In genomic region chr11:44727373-44728084, GRCh38 we compare ENCODE assay signal across 8 cellular contexts. TPM values are rescaled to one million over a fixed set of nuclear protein-coding genes. Genes with fewer than 3 reads are reported as not detected.
DNase-seq lines count a peak whose midpoint lies in the region; ATAC-seq and TF ChIP-seq lines count a peak whose summit lies in the region.

No MANE protein-coding gene starts in this region.

- TF ChIP-seq CTCF in liver (IDR thresholded peaks at IDR 0.05; ENCODE audit: low read depth, low read length, missing input control): peak; percentile 71

- 2% methylated on average over 58 of the region's 58 CpGs for WGBS in liver

- no peaks in the 10 kb centered on the region for H3K9me3 ChIP-seq in liver (ENCODE audit: control insufficient read depth in 4 of 4, low read length in 3 of 4)

- H3K9ac ChIP-seq in liver (ENCODE audit: low read depth in 1 of 2, low read length in 2 of 2): no peak overlapping the region

- no peak overlapping the region for H3K27ac ChIP-seq in liver (ENCODE audit: low read depth in 1 of 2, low read length in 2 of 2)

- CTCF ChIA-PET in activated CD4-positive, alpha-beta T cell treated with anti-CD3 and anti-CD28 coated beads, Interleukin-2, amount 10 ng/mL, durations not matched to agents 7 days and 5 days (lab: Charles Lee): interaction anchor here (0.6 kb wide), 1 partner anchor 48 kb away, joined by 6 read pairs; no protein-coding TSS in a partner anchor

- H3K36me3 Mint-ChIP-seq in activated CD4-positive, alpha-beta T cell treated with anti-CD3 and anti-CD28 coated beads, Interleukin-2, amount 10 ng/mL, durations not matched to agents 7 days and 5 days (ENCODE audit: low read depth): no peaks in the 10 kb centered on the region

- POLR2A ChIA-PET in activated CD4-positive, alpha-beta T cell treated with anti-CD3 and anti-CD28 coated beads, Interleukin-2, amount 10 ng/mL, durations not matched to agents 7 days and 5 days (lab: Charles Lee): no interaction called here

- ATAC-seq in HG02623 (IDR thresholded peaks at IDR 0.05; ENCODE audit: unreplicated experiment) (peak; percentile 54), HG03159 (IDR thresholded peaks at IDR 0.05; ENCODE audit: unreplicated experiment) (no peak)

- H3K4me3 ChIP-seq in liver (ENCODE audit: low read depth in 1 of 3, low read length in 3 of 3): peak overlapping the region in 2 of 3 donors; percentile 21 to 55

- H3K4me3 Mint-ChIP-seq in activated CD4-positive, alpha-beta T cell treated with anti-CD3 and anti-CD28 coated beads, Interleukin-2, amount 10 ng/mL, durations not matched to agents 7 days and 5 days: peak overlapping the region; percentile 76

- TF ChIP-seq RAD21 in liver (IDR thresholded peaks at IDR 0.05): peak; percentile 72 to 80

- H3K4me1 Mint-ChIP-seq in activated CD4-positive, alpha-beta T cell treated with anti-CD3 and anti-CD28 coated beads, Interleukin-2, amount 10 ng/mL, durations not matched to agents 7 days and 5 days: peaks cover 29% of the 10 kb centered on the region

- DNase-seq in GDM1 (lab: John Stamatoyannopoulos, UW) (peak; percentile 46), NCI-H2196 (lab: John Stamatoyannopoulos, UW; ENCODE audit: unreplicated experiment) (peak; percentile 70), dedifferentiated amniotic fluid mesenchymal stem cell (ENCODE audit: extremely low spot score) (peak; percentile 46)
- peak; percentile 66 for DNase-seq in activated CD4-positive, alpha-beta T cell treated with anti-CD3 and anti-CD28 coated beads, Interleukin-2, amount 10 ng/mL, durations not matched to agents 7 days and 5 days
- peak; percentile 70 for DNase-seq in stimulated activated CD4-positive, alpha-beta T cell treated with anti-CD3 and anti-CD28 coated beads, Interleukin-2, amount 100 ng/mL, for 4 hours (ENCODE audit: low read depth)

- peaks cover 0 to 7% (median 0%) of the 10 kb centered on the region in 4 donors for H3K27me3 ChIP-seq in liver (ENCODE audit: control insufficient read depth in 4 of 4, insufficient read depth in 4 of 4, low read length in 3 of 4)

- H3K27ac Mint-ChIP-seq in activated CD4-positive, alpha-beta T cell treated with anti-CD3 and anti-CD28 coated beads, Interleukin-2, amount 10 ng/mL, durations not matched to agents 7 days and 5 days: peak overlapping the region; percentile 81

- H3K27me3 Mint-ChIP-seq in activated CD4-positive, alpha-beta T cell treated with anti-CD3 and anti-CD28 coated beads, Interleukin-2, amount 10 ng/mL, durations not matched to agents 7 days and 5 days: peaks cover 47% of the 10 kb centered on the region

- H3K4me1 ChIP-seq in liver (ENCODE audit: control insufficient read depth in 4 of 4, insufficient read depth in 4 of 4, low read length in 3 of 4): peaks cover 3 to 16% (median 7%) of the 10 kb centered on the region in 4 donors

- no peaks in the 10 kb centered on the region for H3K9me3 Mint-ChIP-seq in activated CD4-positive, alpha-beta T cell treated with anti-CD3 and anti-CD28 coated beads, Interleukin-2, amount 10 ng/mL, durations not matched to agents 7 days and 5 days

- no peaks in the 10 kb centered on the region for H3K36me3 ChIP-seq in liver (ENCODE audit: control insufficient read depth in 4 of 4, insufficient read depth in 3 of 4, low read depth in 1 of 4, low read length in 3 of 4)

TF ChIP-seq in liver, 16 proteins besides CTCF, POLR2A, EP300 and RAD21:
- TF ChIP-seq HNF4A (conservative IDR thresholded peaks at IDR 0.05): no peak
- TF ChIP-seq NR2F2 (IDR thresholded peaks at IDR 0.05): no peak
- TF ChIP-seq, protein P1, sequence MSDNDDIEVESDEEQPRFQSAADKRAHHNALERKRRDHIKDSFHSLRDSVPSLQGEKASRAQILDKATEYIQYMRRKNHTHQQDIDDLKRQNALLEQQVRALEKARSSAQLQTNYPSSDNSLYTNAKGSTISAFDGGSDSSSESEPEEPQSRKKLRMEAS (IDR thresholded peaks at IDR 0.05): no peak
- TF ChIP-seq RXRA (IDR thresholded peaks at IDR 0.05): no peak
- TF ChIP-seq, protein P2, sequence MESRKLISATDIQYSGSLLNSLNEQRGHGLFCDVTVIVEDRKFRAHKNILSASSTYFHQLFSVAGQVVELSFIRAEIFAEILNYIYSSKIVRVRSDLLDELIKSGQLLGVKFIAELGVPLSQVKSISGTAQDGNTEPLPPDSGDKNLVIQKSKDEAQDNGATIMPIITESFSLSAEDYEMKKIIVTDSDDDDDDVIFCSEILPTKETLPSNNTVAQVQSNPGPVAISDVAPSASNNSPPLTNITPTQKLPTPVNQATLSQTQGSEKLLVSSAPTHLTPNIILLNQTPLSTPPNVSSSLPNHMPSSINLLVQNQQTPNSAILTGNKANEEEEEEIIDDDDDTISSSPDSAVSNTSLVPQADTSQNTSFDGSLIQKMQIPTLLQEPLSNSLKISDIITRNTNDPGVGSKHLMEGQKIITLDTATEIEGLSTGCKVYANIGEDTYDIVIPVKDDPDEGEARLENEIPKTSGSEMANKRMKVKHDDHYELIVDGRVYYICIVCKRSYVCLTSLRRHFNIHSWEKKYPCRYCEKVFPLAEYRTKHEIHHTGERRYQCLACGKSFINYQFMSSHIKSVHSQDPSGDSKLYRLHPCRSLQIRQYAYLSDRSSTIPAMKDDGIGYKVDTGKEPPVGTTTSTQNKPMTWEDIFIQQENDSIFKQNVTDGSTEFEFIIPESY (IDR thresholded peaks at IDR 0.05): no peak
- no peak for TF ChIP-seq HNF4G (IDR thresholded peaks at IDR 0.05)
- no peak for TF ChIP-seq FOXA1 (IDR thresholded peaks at IDR 0.05)
- TF ChIP-seq EGR1 (IDR thresholded peaks at IDR 0.05; ENCODE audit: low read depth in 2 of 2): no peak
- no peak for TF ChIP-seq GABPA (IDR thresholded peaks at IDR 0.05 in 1 of 2, conservative IDR thresholded peaks at IDR 0.05 in 1 of 2)

RNA-seq across cellular contexts. Expression of gene TSPAN18, which starts 0.8 kb away (rescaled TPM):
- 10 to 100 TPM; 22.9 to 23.5 TPM for total RNA-seq in activated CD4-positive, alpha-beta T cell treated with anti-CD3 and anti-CD28 coated beads, Interleukin-2, amount 10 ng/mL, durations not matched to agents 7 days and 5 days
- total RNA-seq in liver: 1 to 10 TPM; 1.9 to 5.0 TPM
- polyA plus RNA-seq in liver: 1 to 10 TPM; 1.2 to 3.6 TPM
